ENCODE assay signal across 14 cellular contexts in the genomic region with DNA sequence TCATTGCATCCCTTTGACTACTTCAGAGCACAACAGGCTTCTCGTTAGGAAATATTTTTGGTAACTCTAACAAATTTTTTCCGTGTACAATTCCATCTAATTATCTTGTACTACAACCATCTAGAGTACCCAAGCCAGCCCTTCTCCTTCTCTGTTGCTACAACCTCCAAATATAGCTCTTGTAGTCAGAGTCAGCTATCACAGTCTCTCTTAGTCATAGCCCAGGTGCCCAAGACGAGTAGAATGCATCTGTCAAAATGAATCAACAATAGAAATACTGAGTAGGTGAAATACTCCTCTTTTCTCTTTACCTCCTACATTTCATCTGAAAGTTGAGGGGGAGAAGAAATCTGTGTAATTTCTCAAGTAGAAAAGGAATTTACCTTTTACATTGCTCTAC.
A peak's percentile ranks its signal among the peaks of the same experiment; 100 is the strongest.
DNase-seq lines count a peak whose midpoint lies in the region; ATAC-seq and TF ChIP-seq lines count a peak whose summit lies in the region.
"Had no signal": no experiment of that assay in that cellular context is flagged by ENCODE, and none has a peak within 500 bp of the region (broad histone marks: within the 10 kb centered on the region; RNA-seq: fewer than 3 reads in every experiment).

No MANE protein-coding gene starts in this region.

- ATAC-seq in Right ventricle myocardium superior (ENCODE audit: poor library complexity), result peak; percentile 82
- no peak for ATAC-seq in T-cell (replicated peaks in 1 of 4)
- ATAC-seq: activated naive CD8-positive, alpha-beta T cell treated with anti-CD3 and anti-CD28 coated beads, Interleukin-2, amount 50 U/mL, for 24 hours had no signal

- no peak overlapping the region for H3K4me3 Mint-ChIP-seq in activated naive CD8-positive, alpha-beta T cell treated with anti-CD3 and anti-CD28 coated beads for 36 hours
- H3K4me3 Mint-ChIP-seq in T-cell (no peak overlapping the region), progenitor cell of endocrine pancreas (ENCODE audit: low read depth) (no peak overlapping the region)
- H3K4me3 Mint-ChIP-seq: activated naive CD8-positive, alpha-beta T cell treated with anti-CD3 and anti-CD28 coated beads, Interleukin-2, amount 50 U/mL, for 24 hours; dendritic cell treated with granulocyte-macrophage colony-stimulating factor and Interleukin-4, amounts not matched to agents 40 ng/mL and 50 ng/mL, for 4 days; IgD-negative memory B cell had no signal

- H3K27me3 ChIP-seq in right atrium auricular region (no peaks in the 10 kb centered on the region), iPS-20b (ENCODE audit: insufficient read depth, low read length) (no peaks in the 10 kb centered on the region)

- H3K9me3 ChIP-seq in right atrium auricular region (no peaks in the 10 kb centered on the region), iPS-20b (ENCODE audit: insufficient read depth, low read depth, low read length) (no peaks in the 10 kb centered on the region)

- no peaks in the 10 kb centered on the region for H3K4me1 Mint-ChIP-seq in activated naive CD8-positive, alpha-beta T cell treated with anti-CD3 and anti-CD28 coated beads for 36 hours
- H3K4me1 Mint-ChIP-seq in T-cell (no peaks in the 10 kb centered on the region), progenitor cell of endocrine pancreas (ENCODE audit: low read depth) (peaks cover 3% of the 10 kb centered on the region)
- H3K4me1 Mint-ChIP-seq: activated naive CD8-positive, alpha-beta T cell treated with anti-CD3 and anti-CD28 coated beads, Interleukin-2, amount 50 U/mL, for 24 hours had no signal

- H3K4me1 ChIP-seq in right atrium auricular region (no peaks in the 10 kb centered on the region), iPS-20b (ENCODE audit: insufficient read depth, low read length) (peaks cover 39% of the 10 kb centered on the region)

- peak overlapping the region; percentile 60; the same call in 1 of the 2 replicates for H3K9ac ChIP-seq in iPS-20b (ENCODE audit: low read depth, low read length)

- H3K27ac ChIP-seq in right atrium auricular region, result peak overlapping the region in 1 of 2 donors; percentile 44
- H3K27ac ChIP-seq in iPS-20b (ENCODE audit: low read length), result peak overlapping the region; percentile 6

- POLR2A ChIA-PET in T-cell (lab: Charles Lee), result no interaction called here

- no peaks in the 10 kb centered on the region for H3K9me3 Mint-ChIP-seq in activated naive CD8-positive, alpha-beta T cell treated with anti-CD3 and anti-CD28 coated beads for 36 hours
- peaks cover 0 to 7% (median 4%) of the 10 kb centered on the region in 3 donors for H3K9me3 Mint-ChIP-seq in T-cell
- H3K9me3 Mint-ChIP-seq in progenitor cell of endocrine pancreas (ENCODE audit: low read depth), result peaks cover 3% of the 10 kb centered on the region
- H3K9me3 Mint-ChIP-seq: activated naive CD8-positive, alpha-beta T cell treated with anti-CD3 and anti-CD28 coated beads, Interleukin-2, amount 50 U/mL, for 24 hours; dendritic cell treated with granulocyte-macrophage colony-stimulating factor and Interleukin-4, amounts not matched to agents 40 ng/mL and 50 ng/mL, for 4 days; IgD-negative memory B cell had no signal

- no peaks in the 10 kb centered on the region for H3K36me3 Mint-ChIP-seq in activated naive CD8-positive, alpha-beta T cell treated with anti-CD3 and anti-CD28 coated beads for 36 hours
- H3K36me3 Mint-ChIP-seq in T-cell (no peaks in the 10 kb centered on the region), progenitor cell of endocrine pancreas (ENCODE audit: insufficient read depth) (no peaks in the 10 kb centered on the region)
- H3K36me3 Mint-ChIP-seq: IgD-negative memory B cell had no signal

- CTCF ChIA-PET in T-cell (lab: Charles Lee), result no interaction called here

- intact Hi-C loops in Right ventricle myocardium superior (cut with DNase I), result no loop called here

- H3K4me3 ChIP-seq in right atrium auricular region, result no peak overlapping the region
- H3K4me3 ChIP-seq in iPS-20b (ENCODE audit: low read length), result peak overlapping the region; percentile 40; the same call in 1 of the 2 replicates

- no peaks in the 10 kb centered on the region for H3K27me3 Mint-ChIP-seq in activated naive CD8-positive, alpha-beta T cell treated with anti-CD3 and anti-CD28 coated beads for 36 hours
- no peaks in the 10 kb centered on the region for H3K27me3 Mint-ChIP-seq in T-cell
- no peaks in the 10 kb centered on the region for H3K27me3 Mint-ChIP-seq in progenitor cell of endocrine pancreas
- H3K27me3 Mint-ChIP-seq: activated naive CD8-positive, alpha-beta T cell treated with anti-CD3 and anti-CD28 coated beads, Interleukin-2, amount 50 U/mL, for 24 hours; dendritic cell treated with granulocyte-macrophage colony-stimulating factor and Interleukin-4, amounts not matched to agents 40 ng/mL and 50 ng/mL, for 4 days; IgD-negative memory B cell had no signal

- no peak overlapping the region for H3K27ac Mint-ChIP-seq in activated naive CD8-positive, alpha-beta T cell treated with anti-CD3 and anti-CD28 coated beads for 36 hours
- H3K27ac Mint-ChIP-seq in T-cell (no peak overlapping the region), progenitor cell of endocrine pancreas (no peak overlapping the region)
- H3K27ac Mint-ChIP-seq: activated naive CD8-positive, alpha-beta T cell treated with anti-CD3 and anti-CD28 coated beads, Interleukin-2, amount 50 U/mL, for 24 hours; dendritic cell treated with granulocyte-macrophage colony-stimulating factor and Interleukin-4, amounts not matched to agents 40 ng/mL and 50 ng/mL, for 4 days; IgD-negative memory B cell had no signal

- H3K36me3 ChIP-seq in right atrium auricular region, result no peaks in the 10 kb centered on the region
- no peaks in the 10 kb centered on the region for H3K36me3 ChIP-seq in iPS-20b (ENCODE audit: insufficient read depth, low read depth, low read length)

- TF ChIP-seq CTCF in right atrium auricular region (IDR thresholded peaks at IDR 0.05) (no peak), progenitor cell of endocrine pancreas (IDR thresholded peaks at IDR 0.05; ENCODE audit: unreplicated experiment) (no peak)

- no peak for DNase-seq in Right ventricle myocardium superior
- DNase-seq in right atrium auricular region (ENCODE audit: low spot score), result no peak
- peak; percentile 36 for DNase-seq in amniotic epithelial cell (ENCODE audit: low read depth)
- DNase-seq in activated naive CD8-positive, alpha-beta T cell treated with anti-CD3 and anti-CD28 coated beads for 36 hours, result no peak
- DNase-seq in NCI-H2107 (lab: John Stamatoyannopoulos, UW), result no peak
- DNase-seq in T-cell, result no peak
- DNase-seq in progenitor cell of endocrine pancreas (ENCODE audit: low spot score, unreplicated experiment), result no peak
- DNase-seq: activated CD8-positive, alpha-beta memory T cell treated with anti-CD3 and anti-CD28 coated beads for 24 hours; activated naive CD8-positive, alpha-beta T cell treated with anti-CD3 and anti-CD28 coated beads, Interleukin-2, amount 50 U/mL, for 24 hours; NCI-H2081; T-helper 9 cell had no signal
